In the genomic region with DNA sequence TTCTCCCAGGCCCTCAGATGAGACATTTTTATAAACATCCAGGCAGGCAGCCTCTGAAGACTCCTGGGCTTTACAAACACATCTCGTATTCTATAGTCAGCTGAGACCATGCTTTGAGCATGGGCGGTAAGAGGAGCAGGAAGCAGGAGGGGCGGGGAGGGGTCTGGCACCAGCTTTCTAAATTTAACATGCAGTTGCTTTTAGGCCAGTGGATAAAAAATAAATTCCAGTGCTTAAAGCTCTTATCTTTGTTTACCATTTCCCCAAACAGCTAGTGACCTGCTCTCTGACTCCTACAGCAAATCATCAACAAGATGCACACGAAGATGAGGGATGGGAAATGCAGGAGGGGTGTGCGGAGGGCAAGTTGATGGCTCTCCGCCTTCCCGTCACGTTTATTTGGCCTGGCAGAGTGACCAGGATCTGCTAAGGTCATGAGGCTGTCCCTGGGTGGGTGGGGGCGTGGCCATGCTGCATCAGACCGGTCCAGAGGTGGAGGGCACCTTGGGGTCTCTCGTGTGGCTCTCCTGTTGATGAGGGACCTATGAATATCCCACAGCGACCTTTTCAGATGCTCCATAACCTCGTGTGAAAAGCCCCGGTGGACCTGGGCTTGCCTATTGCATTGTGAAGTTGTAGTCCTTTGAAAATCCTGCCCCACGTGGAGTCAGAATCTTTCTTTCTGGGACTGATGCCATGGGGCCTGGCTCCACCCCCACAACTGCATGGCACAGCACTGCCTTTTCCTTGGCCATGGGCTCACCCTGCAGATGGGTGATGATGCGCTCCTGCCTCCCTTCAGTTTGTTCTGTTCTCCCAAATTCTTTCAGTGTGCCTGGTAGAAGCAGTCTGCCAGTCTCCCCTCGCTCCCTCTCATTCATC, we compare ENCODE assay signal across 10 cellular contexts.
DNase-seq lines count a peak whose midpoint lies in the region; ATAC-seq and TF ChIP-seq lines count a peak whose summit lies in the region.
"Had no signal": no experiment of that assay in that cellular context is flagged by ENCODE, and none has a peak within 500 bp of the region (broad histone marks: within the 10 kb centered on the region; RNA-seq: fewer than 3 reads in every experiment).

No MANE protein-coding gene starts in this region.

- H3K4me1 ChIP-seq in SK-N-SH (ENCODE audit: control insufficient read depth in 1 of 2, insufficient read depth in 2 of 2, low read depth in 1 of 2, low read length in 1 of 2): peaks cover 0 to 9% of the 10 kb centered on the region in 2 experiments; a peak in 1 of 4 replicates
- peaks cover 8 to 13% (median 9%) of the 10 kb centered on the region in 4 donors for H3K4me1 ChIP-seq in upper lobe of left lung
- H3K4me1 ChIP-seq: SJSA1 had no signal

- DNase-seq in SK-N-SH: no peak
- DNase-seq in chondrocyte (ENCODE audit: low spot score): peak; percentile 72
- DNase-seq in left kidney (ENCODE audit: low read depth, low spot score): peak; percentile 53
- DNase-seq in upper lobe of left lung: no peak
- no peak for DNase-seq in NCI-H446 treated with DMSO at 0.1 percent for 48 hours (lab: John Stamatoyannopoulos, UW)
- DNase-seq: activated CD4-positive, alpha-beta memory T cell treated with anti-CD3 and anti-CD28 coated beads for 36 hours had no signal

- TF ChIP-seq CTCF in SK-N-SH (IDR thresholded peaks at IDR 0.05) (no peak), chondrocyte (IDR thresholded peaks at IDR 0.05) (no peak), upper lobe of left lung (IDR thresholded peaks at IDR 0.05) (no peak)

- H4K20me1 ChIP-seq in SK-N-SH (ENCODE audit: insufficient read depth): no peaks in the 10 kb centered on the region

- H3K4me3 ChIP-seq in SK-N-SH (ENCODE audit: low read depth in 2 of 2, low read length in 1 of 2): no peak overlapping the region
- H3K4me3 ChIP-seq in upper lobe of left lung: no peak overlapping the region
- H3K4me3 ChIP-seq: SJSA1 had no signal

- H2AFZ ChIP-seq in SK-N-SH (ENCODE audit: low read depth): no peak overlapping the region

- no peaks in the 10 kb centered on the region for H3F3A ChIP-seq in SK-N-SH (replicated peaks; ENCODE audit: insufficient read depth)

- no peaks in the 10 kb centered on the region for H3K27me3 Mint-ChIP-seq in chondrocyte (ENCODE audit: low read depth)
- H3K27me3 Mint-ChIP-seq: activated CD4-positive, alpha-beta memory T cell treated with anti-CD3 and anti-CD28 coated beads for 36 hours had no signal

- H3K9me3 Mint-ChIP-seq in chondrocyte (ENCODE audit: low read depth): no peaks in the 10 kb centered on the region
- H3K9me3 Mint-ChIP-seq: activated CD4-positive, alpha-beta memory T cell treated with anti-CD3 and anti-CD28 coated beads for 36 hours had no signal

- no peaks in the 10 kb centered on the region for H3K36me3 ChIP-seq in SK-N-SH (replicated peaks in 1 of 2; ENCODE audit: control insufficient read depth in 1 of 2, insufficient read depth in 2 of 2, low read length in 1 of 2)
- no peaks in the 10 kb centered on the region for H3K36me3 ChIP-seq in upper lobe of left lung
- H3K36me3 ChIP-seq: SJSA1 had no signal

- CTCF ChIA-PET in SK-N-SH (lab: Yijun Ruan, JAX): interaction anchor here (0.8 to 4.4 kb wide), 8 partner anchors 7 to 496 kb away, joined by 3 to 47 read pairs (median 6); no protein-coding TSS in a partner anchor

- H3K4me1 Mint-ChIP-seq in chondrocyte (ENCODE audit: low read depth): peaks cover 12% of the 10 kb centered on the region

- no peaks in the 10 kb centered on the region for H3K27me3 ChIP-seq in SK-N-SH (ENCODE audit: insufficient read depth)
- H3K27me3 ChIP-seq in upper lobe of left lung: no peaks in the 10 kb centered on the region
- H3K27me3 ChIP-seq: SJSA1 had no signal

- no peaks in the 10 kb centered on the region for H3K9me3 ChIP-seq in SK-N-SH
- H3K9me3 ChIP-seq in upper lobe of left lung: no peaks in the 10 kb centered on the region
- H3K9me3 ChIP-seq: SJSA1 had no signal

- whole genome bisulfite sequencing in SK-N-SH (ENCODE audit: low lambda C conversion rate): 81% methylated on average over 17 of the region's 17 CpGs
- 48 to 56% methylated on average over 17 of the region's 17 CpGs for WGBS in upper lobe of left lung, 2 donors

- no peak for TF ChIP-seq EP300 in SK-N-SH (IDR thresholded peaks at IDR 0.05; ENCODE audit: borderline replicate concordance in 1 of 2, low read depth in 1 of 2, low read length in 1 of 2)
- TF ChIP-seq EP300 in upper lobe of left lung (IDR thresholded peaks at IDR 0.05): no peak

- ATAC-seq in SK-N-SH treated with all-trans-retinoic acid at 6 μM for 48 hours: peak; percentile 72
- ATAC-seq in upper lobe of left lung (ENCODE audit: low FRiP score in 2 of 2): no peak
- no peak for ATAC-seq in GM18498 (IDR thresholded peaks at IDR 0.05; ENCODE audit: unreplicated experiment)
- ATAC-seq in GM19351 (IDR thresholded peaks at IDR 0.05; ENCODE audit: unreplicated experiment): no peak

- H3K9me2 ChIP-seq in SK-N-SH: no peaks in the 10 kb centered on the region

- no peak overlapping the region for H3K27ac Mint-ChIP-seq in chondrocyte (ENCODE audit: unreplicated experiment)
- H3K27ac Mint-ChIP-seq: activated CD4-positive, alpha-beta memory T cell treated with anti-CD3 and anti-CD28 coated beads for 36 hours had no signal

- no peak for TF ChIP-seq RAD21 in SK-N-SH (IDR thresholded peaks at IDR 0.05; ENCODE audit: low read length)

- H3K27ac ChIP-seq in SK-N-SH (ENCODE audit: low read depth in 2 of 2, low read length in 1 of 2) (no peak overlapping the region), upper lobe of left lung (peak overlapping the region in 3 of 4 donors; percentile 7 to 57 (median 22))
- H3K27ac ChIP-seq: SJSA1 had no signal

- TF ChIP-seq POLR2A in upper lobe of left lung (IDR thresholded peaks at IDR 0.05): no peak

- H3K36me3 Mint-ChIP-seq in chondrocyte (ENCODE audit: low read depth): no peaks in the 10 kb centered on the region
- H3K36me3 Mint-ChIP-seq: activated CD4-positive, alpha-beta memory T cell treated with anti-CD3 and anti-CD28 coated beads for 36 hours had no signal

- no peaks in the 10 kb centered on the region for H3K79me2 ChIP-seq in SK-N-SH (ENCODE audit: insufficient read depth)

- H3K4me3 Mint-ChIP-seq in chondrocyte (ENCODE audit: unreplicated experiment): no peak overlapping the region
- H3K4me3 Mint-ChIP-seq: activated CD4-positive, alpha-beta memory T cell treated with anti-CD3 and anti-CD28 coated beads for 36 hours had no signal

- H3K4me2 ChIP-seq in SK-N-SH: no peak overlapping the region

- no peak overlapping the region for H3K9ac ChIP-seq in SK-N-SH

- POLR2A ChIA-PET in SK-N-SH (lab: Yijun Ruan, JAX): interaction anchor here (0.6 kb wide), 1 partner anchor 495 kb away, joined by 3 read pairs; no protein-coding TSS in a partner anchor

TF ChIP-seq in SK-N-SH treated with all-trans-retinoic acid at 6 μM for 48 hours, 23 proteins besides CTCF, POLR2A, EP300 and RAD21:
- no peak for TF ChIP-seq ZC3H10 (CRISPR knock-in tag; IDR thresholded peaks at IDR 0.05)
- TF ChIP-seq ARNTL (CRISPR knock-in tag; IDR thresholded peaks at IDR 0.05; ENCODE audit: borderline replicate concordance, low read depth): no peak
- no peak for TF ChIP-seq PPARA (CRISPR knock-in tag; IDR thresholded peaks at IDR 0.05; ENCODE audit: borderline replicate concordance)

TF ChIP-seq in SK-N-SH, 30 proteins besides CTCF, POLR2A, EP300 and RAD21:
- TF ChIP-seq NFIC (IDR thresholded peaks at IDR 0.05; ENCODE audit: borderline replicate concordance): no peak
- TF ChIP-seq TEAD4 (IDR thresholded peaks at IDR 0.05; ENCODE audit: borderline replicate concordance, insufficient read depth): no peak

Comparison
In these comparisons a context has a peak if more than half of its experiments do, and no peak if none do; other contexts are left out.
1. DNase-seq: peak in chondrocyte (single experiment) and left kidney (single experiment); none in SK-N-SH (single experiment), upper lobe of left lung (0 of 2) and NCI-H446 treated with DMSO at 0.1 percent for 48 hours (single experiment).
2. H3K27ac ChIP-seq: peak in upper lobe of left lung (3 of 4); none in SK-N-SH (0 of 2).